In the genomic region with DNA sequence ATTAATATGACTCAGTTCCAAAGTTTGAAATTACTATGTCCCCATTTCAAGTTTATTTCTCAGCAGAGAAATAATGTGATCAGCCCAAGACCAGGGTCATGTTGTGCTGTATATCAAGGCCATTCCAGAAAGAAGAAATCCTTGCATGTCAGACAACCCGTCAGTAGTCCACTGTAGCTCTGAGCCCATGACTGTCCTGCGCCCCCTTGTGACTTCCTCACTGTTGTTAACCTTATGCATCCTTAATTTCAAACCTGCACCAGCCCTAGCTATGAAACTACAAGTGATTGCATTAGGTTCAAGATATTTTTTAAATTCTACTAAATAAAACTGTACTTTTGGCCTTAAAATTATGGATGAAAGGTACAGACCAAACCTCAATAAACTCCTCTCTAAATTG, we compare ENCODE assay signal across 1 cellular context.
TF ChIP-seq lines count a peak whose summit lies in the region.

No MANE protein-coding gene starts in this region.

TF ChIP-seq in HCT116, 20 proteins besides CTCF, POLR2A, EP300 and RAD21 (continued from another document):
- TF ChIP-seq, protein P1, sequence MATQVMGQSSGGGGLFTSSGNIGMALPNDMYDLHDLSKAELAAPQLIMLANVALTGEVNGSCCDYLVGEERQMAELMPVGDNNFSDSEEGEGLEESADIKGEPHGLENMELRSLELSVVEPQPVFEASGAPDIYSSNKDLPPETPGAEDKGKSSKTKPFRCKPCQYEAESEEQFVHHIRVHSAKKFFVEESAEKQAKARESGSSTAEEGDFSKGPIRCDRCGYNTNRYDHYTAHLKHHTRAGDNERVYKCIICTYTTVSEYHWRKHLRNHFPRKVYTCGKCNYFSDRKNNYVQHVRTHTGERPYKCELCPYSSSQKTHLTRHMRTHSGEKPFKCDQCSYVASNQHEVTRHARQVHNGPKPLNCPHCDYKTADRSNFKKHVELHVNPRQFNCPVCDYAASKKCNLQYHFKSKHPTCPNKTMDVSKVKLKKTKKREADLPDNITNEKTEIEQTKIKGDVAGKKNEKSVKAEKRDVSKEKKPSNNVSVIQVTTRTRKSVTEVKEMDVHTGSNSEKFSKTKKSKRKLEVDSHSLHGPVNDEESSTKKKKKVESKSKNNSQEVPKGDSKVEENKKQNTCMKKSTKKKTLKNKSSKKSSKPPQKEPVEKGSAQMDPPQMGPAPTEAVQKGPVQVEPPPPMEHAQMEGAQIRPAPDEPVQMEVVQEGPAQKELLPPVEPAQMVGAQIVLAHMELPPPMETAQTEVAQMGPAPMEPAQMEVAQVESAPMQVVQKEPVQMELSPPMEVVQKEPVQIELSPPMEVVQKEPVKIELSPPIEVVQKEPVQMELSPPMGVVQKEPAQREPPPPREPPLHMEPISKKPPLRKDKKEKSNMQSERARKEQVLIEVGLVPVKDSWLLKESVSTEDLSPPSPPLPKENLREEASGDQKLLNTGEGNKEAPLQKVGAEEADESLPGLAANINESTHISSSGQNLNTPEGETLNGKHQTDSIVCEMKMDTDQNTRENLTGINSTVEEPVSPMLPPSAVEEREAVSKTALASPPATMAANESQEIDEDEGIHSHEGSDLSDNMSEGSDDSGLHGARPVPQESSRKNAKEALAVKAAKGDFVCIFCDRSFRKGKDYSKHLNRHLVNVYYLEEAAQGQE (IDR thresholded peaks at IDR 0.05; ENCODE audit: low read depth), result no peak
- TF ChIP-seq ELF1 (IDR thresholded peaks at IDR 0.05; ENCODE audit: borderline replicate concordance, low read depth), result no peak
- no peak for TF ChIP-seq JUND (IDR thresholded peaks at IDR 0.05)
